23 cellular contexts compared by ENCODE assay signal in genomic region chr17:37726248-37726647, GRCh38. TPM values are rescaled to one million over a fixed set of nuclear protein-coding genes. Genes with fewer than 3 reads are reported as not detected.
"Had no signal": no experiment of that assay in that cellular context is flagged by ENCODE, and none has a peak within 500 bp of the region (broad histone marks: within the 10 kb centered on the region; RNA-seq: fewer than 3 reads in every experiment).

No MANE protein-coding gene starts in this region.

- H3K36me3 Mint-ChIP-seq: activated naive CD4-positive, alpha-beta T cell treated with anti-CD3 and anti-CD28 coated beads, Interleukin-2, amount 50 U/mL, for 24 hours; naive thymus-derived CD4-positive, alpha-beta T cell; stimulated activated effector memory CD8-positive, alpha-beta T cell treated with anti-CD3 and anti-CD28 coated beads, Interleukin-12 subunit alpha, Interleukin-12 subunit beta, amount 100 ng/mL, for 72 hours; T-cell had no signal

- ATAC-seq: effector memory CD8-positive, alpha-beta T cell; naive thymus-derived CD4-positive, alpha-beta T cell; stimulated activated effector memory CD8-positive, alpha-beta T cell treated with anti-CD3 and anti-CD28 coated beads, Interleukin-12 subunit alpha, Interleukin-12 subunit beta, amount 100 ng/mL, for 72 hours; T-cell had no signal

- H3K27ac ChIP-seq: epithelial cell of prostate, left ventricle myocardium inferior, right lobe of liver, testis, upper lobe of right lung had no signal

- H3K4me3 ChIP-seq: left ventricle myocardium inferior, right lobe of liver, testis, upper lobe of right lung had no signal

- H3K27me3 ChIP-seq: right lobe of liver, testis, upper lobe of right lung had no signal

- DNase-seq: activated CD4-positive, CD25-positive, alpha-beta regulatory T cell treated with anti-CD3 and anti-CD28 coated beads, Interleukin-2, amount 50 U/mL, for 72 hours; activated gamma-delta T cell; dermis blood vessel endothelial cell; effector memory CD8-positive, alpha-beta T cell; foreskin melanocyte; left ventricle myocardium inferior; mammary epithelial cell; naive thymus-derived CD4-positive, alpha-beta T cell; right lobe of liver; stimulated activated CD4-positive, alpha-beta T cell treated with anti-CD3 and anti-CD28 coated beads, Interleukin-4, amount 100 ng/mL, for 24 hours; T-cell; T1000; testis; upper lobe of right lung had no signal

- H3K9me3 ChIP-seq: left ventricle myocardium inferior, right lobe of liver, testis, upper lobe of right lung had no signal

- H3K4me3 Mint-ChIP-seq: activated naive CD4-positive, alpha-beta T cell treated with anti-CD3 and anti-CD28 coated beads, Interleukin-2, amount 50 U/mL, for 24 hours; effector memory CD8-positive, alpha-beta T cell; naive thymus-derived CD4-positive, alpha-beta T cell; stimulated activated effector memory CD8-positive, alpha-beta T cell treated with anti-CD3 and anti-CD28 coated beads, Interleukin-12 subunit alpha, Interleukin-12 subunit beta, amount 100 ng/mL, for 72 hours; T-cell had no signal

- H3K27ac Mint-ChIP-seq: activated naive CD4-positive, alpha-beta T cell treated with anti-CD3 and anti-CD28 coated beads, Interleukin-2, amount 50 U/mL, for 24 hours; effector memory CD8-positive, alpha-beta T cell; naive thymus-derived CD4-positive, alpha-beta T cell; stimulated activated effector memory CD8-positive, alpha-beta T cell treated with anti-CD3 and anti-CD28 coated beads, Interleukin-12 subunit alpha, Interleukin-12 subunit beta, amount 100 ng/mL, for 72 hours; T-cell had no signal

- FAIRE-seq: astrocyte, keratinocyte had no signal

- H3K9me3 Mint-ChIP-seq: activated naive CD4-positive, alpha-beta T cell treated with anti-CD3 and anti-CD28 coated beads, Interleukin-2, amount 50 U/mL, for 24 hours; effector memory CD8-positive, alpha-beta T cell; naive thymus-derived CD4-positive, alpha-beta T cell; stimulated activated effector memory CD8-positive, alpha-beta T cell treated with anti-CD3 and anti-CD28 coated beads, Interleukin-12 subunit alpha, Interleukin-12 subunit beta, amount 100 ng/mL, for 72 hours; T-cell had no signal

- H3K36me3 ChIP-seq: left ventricle myocardium inferior, upper lobe of right lung had no signal

- H3K4me1 ChIP-seq: left ventricle myocardium inferior, right lobe of liver, testis, upper lobe of right lung had no signal

- H3K4me1 Mint-ChIP-seq: activated naive CD4-positive, alpha-beta T cell treated with anti-CD3 and anti-CD28 coated beads, Interleukin-2, amount 50 U/mL, for 24 hours; naive thymus-derived CD4-positive, alpha-beta T cell; stimulated activated effector memory CD8-positive, alpha-beta T cell treated with anti-CD3 and anti-CD28 coated beads, Interleukin-12 subunit alpha, Interleukin-12 subunit beta, amount 100 ng/mL, for 72 hours; T-cell had no signal

- H3K27me3 Mint-ChIP-seq: activated naive CD4-positive, alpha-beta T cell treated with anti-CD3 and anti-CD28 coated beads, Interleukin-2, amount 50 U/mL, for 24 hours had no signal

RNA-seq across cellular contexts. Expression of gene HNF1B, which starts 18.6 kb away (rescaled TPM):
- total RNA-seq: cerebellum, fibroblast of lung, left ventricle myocardium inferior, mammary epithelial cell, mononuclear cell, pulmonary artery endothelial cell had no signal
- polyA plus RNA-seq: fibroblast of lung; keratinocyte; mammary epithelial cell; naive thymus-derived CD4-positive, alpha-beta T cell had no signal
